8 cellular contexts compared by ENCODE assay signal in the genomic region with DNA sequence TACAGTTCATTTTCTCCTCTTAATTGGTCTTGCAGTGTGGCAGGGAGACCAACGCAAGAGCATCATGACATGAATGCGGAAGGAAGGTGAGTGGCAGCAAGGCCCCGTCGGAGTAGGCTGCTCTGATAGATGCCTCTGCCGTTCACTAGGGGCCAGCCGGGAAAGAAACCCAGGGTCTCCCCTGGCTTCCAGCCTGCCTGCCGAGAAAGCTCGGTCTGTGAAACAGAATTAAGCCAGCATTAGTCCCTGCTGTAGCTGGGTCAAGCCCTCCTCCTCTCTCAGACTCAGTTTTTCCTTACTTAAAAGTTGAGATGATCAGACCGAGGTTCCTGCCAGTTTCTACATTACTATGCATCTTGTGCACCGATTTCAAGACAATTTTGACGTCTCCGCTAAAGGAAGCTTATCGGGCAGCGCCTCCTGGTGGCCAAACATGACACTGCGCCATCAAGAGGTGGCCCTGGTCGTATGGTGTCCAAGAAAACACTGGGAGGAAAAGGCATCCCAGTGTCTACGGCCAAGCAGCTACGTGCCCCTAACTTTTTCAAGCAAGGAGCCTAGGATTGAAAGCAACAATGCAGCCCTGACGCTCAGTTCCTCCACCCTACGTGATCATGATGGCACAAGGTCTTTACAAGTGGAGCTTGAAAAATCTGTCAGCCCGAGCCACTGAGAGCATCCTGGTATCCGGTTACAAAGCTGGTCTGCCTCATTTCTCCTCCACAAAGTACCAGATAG.
DNase-seq lines count a peak whose midpoint lies in the region; ATAC-seq and TF ChIP-seq lines count a peak whose summit lies in the region.

No MANE protein-coding gene starts in this region.

- H3K27ac ChIP-seq in Panc1 (ENCODE audit: low read length) (no peak overlapping the region), neural progenitor cell (no peak overlapping the region), stomach (no peak overlapping the region)

- H2AFZ ChIP-seq in neural progenitor cell (replicated peaks), result peak overlapping the region; percentile 71

- H3K9me3 ChIP-seq in Panc1 (ENCODE audit: control insufficient read depth, insufficient read depth, low read depth, low read length), result no peaks in the 10 kb centered on the region
- H3K9me3 ChIP-seq in neural progenitor cell (ENCODE audit: low read depth), result no peaks in the 10 kb centered on the region
- H3K9me3 ChIP-seq in stomach, result no peaks in the 10 kb centered on the region

- no peaks in the 10 kb centered on the region for H3K4me1 Mint-ChIP-seq in activated T-helper 17 cell treated with anti-CD3 and anti-CD28 coated beads, Interleukin-2, amount 50 U/mL, for 72 hours
- peaks cover 7% of the 10 kb centered on the region for H3K4me1 Mint-ChIP-seq in neural progenitor cell

- DNase-seq in NCI-H2081 (lab: John Stamatoyannopoulos, UW) (peak; percentile 51 to 56), NCI-H2081 treated with DMSO at 0.1 percent for 48 hours (lab: John Stamatoyannopoulos, UW) (no peak), HT1080 (ENCODE audit: low read depth) (peak; percentile 67), Panc1 (ENCODE audit: low read depth, low spot score) (no peak), fibroblast of the conjunctiva (ENCODE audit: low read depth) (peak; percentile 39), neural progenitor cell (ENCODE audit: low spot score) (peak; percentile 85), stomach (peak; percentile 79)

- H3K9ac ChIP-seq in neural progenitor cell, result no peak overlapping the region

- TF ChIP-seq POLR2A in stomach (IDR thresholded peaks at IDR 0.05), result no peak

- peak; percentile 84 for ATAC-seq in Panc1
- ATAC-seq in activated T-helper 17 cell treated with anti-CD3 and anti-CD28 coated beads, Interleukin-2, amount 50 U/mL, for 72 hours (replicated peaks), result peak; percentile 70

- POLR2A ChIA-PET in Panc1 (lab: Charles Lee), result no interaction called here

- no peaks in the 10 kb centered on the region for H3K9me3 Mint-ChIP-seq in activated T-helper 17 cell treated with anti-CD3 and anti-CD28 coated beads, Interleukin-2, amount 50 U/mL, for 72 hours
- H3K9me3 Mint-ChIP-seq in neural progenitor cell, result no peaks in the 10 kb centered on the region

- peaks cover 11% of the 10 kb centered on the region for H3K27me3 Mint-ChIP-seq in activated T-helper 17 cell treated with anti-CD3 and anti-CD28 coated beads, Interleukin-2, amount 50 U/mL, for 72 hours
- H3K27me3 Mint-ChIP-seq in neural progenitor cell (ENCODE audit: insufficient read depth, low read depth), result peaks cover 5% of the 10 kb centered on the region

- peaks cover 3% of the 10 kb centered on the region for H3F3A ChIP-seq in neural progenitor cell (ENCODE audit: low read depth)

- H3K79me2 ChIP-seq in neural progenitor cell (ENCODE audit: low read depth), result no peaks in the 10 kb centered on the region

- H3K4me2 ChIP-seq in neural progenitor cell, result peak overlapping the region; percentile 60

- CTCF ChIA-PET in Panc1 (lab: Charles Lee), result interaction anchor here (0.6 to 2.6 kb wide), 10 partner anchors 8 to 626 kb away, joined by 3 to 29 read pairs (median 4); no protein-coding TSS in a partner anchor

- intact Hi-C loops in Panc1 (cut with micrococcal nuclease; ENCODE audit: unreplicated experiment) (loop anchor here (1.0 to 5.0 kb wide), 5 partner anchors 170 to 625 kb away; no protein-coding TSS in a partner anchor), stomach (cut with DNase I; ENCODE audit: low total_unique reads) (loop anchor here (5.0 kb wide), 2 partner anchors 470 to 625 kb away; no protein-coding TSS in a partner anchor)

- no TSS peak for BruUV-seq in Panc1 (replicated peaks; lab: Mats Ljungman, UMichigan)

- H3K4me3 Mint-ChIP-seq in activated T-helper 17 cell treated with anti-CD3 and anti-CD28 coated beads, Interleukin-2, amount 50 U/mL, for 72 hours, result no peak overlapping the region
- peak overlapping the region; percentile 34 for H3K4me3 Mint-ChIP-seq in neural progenitor cell

- peaks cover 15% of the 10 kb centered on the region for H3K27me3 ChIP-seq in Panc1 (ENCODE audit: control insufficient read depth, insufficient read depth, low read length)
- H3K27me3 ChIP-seq in neural progenitor cell, result no peaks in the 10 kb centered on the region
- peaks cover 0 to 52% (median 8%) of the 10 kb centered on the region in 3 donors for H3K27me3 ChIP-seq in stomach

- no peaks in the 10 kb centered on the region for H4K20me1 ChIP-seq in neural progenitor cell (ENCODE audit: low read depth)

- WGBS in stomach, 5 donors, result 7 to 11% (median 8%) methylated on average over 22 of the region's 22 CpGs

- peak; percentile 98 for TF ChIP-seq CTCF in Panc1 (IDR thresholded peaks at IDR 0.05)
- TF ChIP-seq CTCF in neural progenitor cell (IDR thresholded peaks at IDR 0.05), result peak; percentile 100
- TF ChIP-seq CTCF in stomach (IDR thresholded peaks at IDR 0.05), result peak in 6 of 7 experiments; percentile 78 to 98 (median 86)

- in situ Hi-C loops in Panc1 (cut with HindIII; ENCODE audit: low pct_unique_long_range_greater_than_20kb, low sequenced_read_pairs), result loop anchor here (25.0 kb wide), 1 partner anchor 600 kb away; no protein-coding TSS in a partner anchor

- no peaks in the 10 kb centered on the region for H3K36me3 ChIP-seq in Panc1 (ENCODE audit: control insufficient read depth, insufficient read depth, low read length)
- no peaks in the 10 kb centered on the region for H3K36me3 ChIP-seq in neural progenitor cell
- H3K36me3 ChIP-seq in stomach, result no peaks in the 10 kb centered on the region

- H3K4me3 ChIP-seq in Panc1 (ENCODE audit: low read depth in 2 of 2, low read length in 2 of 2) (no peak overlapping the region), neural progenitor cell (peak overlapping the region; percentile 28), stomach (no peak overlapping the region)

- TF ChIP-seq EP300 in stomach (IDR thresholded peaks at IDR 0.05), result no peak

- H3K4me1 ChIP-seq in Panc1 (ENCODE audit: control insufficient read depth, insufficient read depth, low read length) (peaks cover 4% of the 10 kb centered on the region; the same call in 1 of the 2 replicates), neural progenitor cell (no peaks in the 10 kb centered on the region), stomach (peaks cover 0 to 8% (median 2%) of the 10 kb centered on the region in 4 donors)

- no peak overlapping the region for H3K27ac Mint-ChIP-seq in activated T-helper 17 cell treated with anti-CD3 and anti-CD28 coated beads, Interleukin-2, amount 50 U/mL, for 72 hours
- H3K27ac Mint-ChIP-seq in neural progenitor cell, result no peak overlapping the region

- H3K36me3 Mint-ChIP-seq in activated T-helper 17 cell treated with anti-CD3 and anti-CD28 coated beads, Interleukin-2, amount 50 U/mL, for 72 hours (ENCODE audit: low read depth), result no peaks in the 10 kb centered on the region
- no peaks in the 10 kb centered on the region for H3K36me3 Mint-ChIP-seq in neural progenitor cell

Comparison
In these comparisons a context has a peak if more than half of its experiments do, and no peak if none do; other contexts are left out.
1. DNase-seq: peak in NCI-H2081 (2 of 2), HT1080 (single experiment), fibroblast of the conjunctiva (single experiment), neural progenitor cell (single experiment) and stomach (single experiment); none in NCI-H2081 treated with DMSO at 0.1 percent for 48 hours (single experiment) and Panc1 (single experiment).
2. Peak in every context shown above with its lines, with median percentiles within 50 percentile points of each other: CTCF ChIP-seq.